ENCODE assay signal across 8 cellular contexts in the genomic region with DNA sequence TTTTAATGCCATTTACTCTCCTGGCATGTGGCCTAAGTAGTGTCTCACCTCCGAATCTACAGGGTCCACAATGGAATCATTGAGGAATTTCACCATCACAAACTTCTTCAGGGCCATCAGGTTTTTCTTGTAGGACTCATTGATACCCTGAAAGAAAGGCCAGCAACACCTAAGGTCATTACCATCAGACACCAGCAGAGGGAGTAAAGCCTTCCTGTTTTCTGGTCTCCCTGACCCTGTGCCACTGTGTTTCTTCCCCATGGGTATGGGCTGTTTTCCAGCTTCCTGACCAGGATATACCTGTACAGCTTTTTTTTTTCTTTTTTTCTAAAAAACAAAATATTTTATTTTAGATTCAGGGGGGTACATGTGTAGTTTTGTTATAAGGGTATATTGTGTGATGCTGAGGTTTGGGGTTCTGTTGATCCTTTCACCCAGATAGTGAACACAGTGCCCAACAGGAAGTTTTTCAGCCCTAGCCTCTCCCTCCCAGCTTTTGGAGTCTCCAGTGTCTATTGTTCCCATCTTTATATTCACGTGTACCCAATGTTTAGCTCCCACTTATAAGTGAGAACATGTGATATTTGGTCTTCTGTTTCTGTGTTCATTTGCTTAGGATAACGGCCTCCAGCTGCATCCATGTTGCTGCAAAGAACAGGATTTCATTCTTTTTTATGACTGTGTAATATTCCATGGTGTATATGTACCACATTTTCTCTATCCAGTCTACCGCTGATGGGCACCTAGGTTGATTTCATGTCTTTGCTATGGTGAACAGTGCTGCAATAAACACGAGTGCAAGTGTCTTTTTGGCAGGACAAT. TPM values are rescaled to one million over a fixed set of nuclear protein-coding genes. Genes with fewer than 3 reads are reported as not detected.
A peak's percentile ranks its signal among the peaks of the same experiment; 100 is the strongest.
DNase-seq lines count a peak whose midpoint lies in the region; ATAC-seq, FAIRE-seq and TF ChIP-seq lines count a peak whose summit lies in the region.

No MANE protein-coding gene starts in this region.

- no peaks in the 10 kb centered on the region for H3K27me3 ChIP-seq in upper lobe of left lung

- ATAC-seq in upper lobe of left lung (ENCODE audit: low FRiP score in 2 of 2) (peak; percentile 65 to 80), GM19328 (IDR thresholded peaks at IDR 0.05; ENCODE audit: unreplicated experiment) (no peak)

- TF ChIP-seq CTCF in AG10803 (conservative IDR thresholded peaks at IDR 0.05; ENCODE audit: low read length) (peak; percentile 86), WI38 (IDR thresholded peaks at IDR 0.05; ENCODE audit: low read depth, low read length) (peak; percentile 80), upper lobe of left lung (IDR thresholded peaks at IDR 0.05) (peak; percentile 57 to 80 (median 64))

- peaks cover 6 to 33% (median 19%) of the 10 kb centered on the region in 4 donors for H3K4me1 ChIP-seq in upper lobe of left lung

- FAIRE-seq in GM18507 (lab: Jason Lieb, UNC): peak; percentile 90

- TF ChIP-seq EP300 in upper lobe of left lung (IDR thresholded peaks at IDR 0.05): no peak

- H3K27ac ChIP-seq in upper lobe of left lung: peak overlapping the region in 1 of 4 donors; percentile 14

- H3K36me3 ChIP-seq in upper lobe of left lung: peaks cover 4 to 53% (median 23%) of the 10 kb centered on the region in 4 donors

- H3K4me3 ChIP-seq in AG10803 (ENCODE audit: low read length): no peak overlapping the region
- no peak overlapping the region for H3K4me3 ChIP-seq in WI38 (ENCODE audit: low read depth, low read length)
- no peak overlapping the region for H3K4me3 ChIP-seq in upper lobe of left lung

- 77 to 79% methylated on average over 5 of the region's 5 CpGs for WGBS in upper lobe of left lung, 2 donors

- peak; percentile 49 for DNase-seq in AG10803 (ENCODE audit: low read depth)
- DNase-seq in GM18507 (ENCODE audit: extremely low spot score, insufficient read length, low read depth): no peak
- peak; percentile 26 for DNase-seq in NCI-H2171 (lab: John Stamatoyannopoulos, UW)
- DNase-seq in effector CD4-positive, alpha-beta T cell: peak; percentile 36
- peak; percentile 58 for DNase-seq in mucosa of gallbladder (ENCODE audit: low spot score)
- DNase-seq in upper lobe of left lung: no peak

- H3K9me3 ChIP-seq in upper lobe of left lung: no peaks in the 10 kb centered on the region

- no peak for TF ChIP-seq POLR2A in upper lobe of left lung (IDR thresholded peaks at IDR 0.05)

RNA-seq across cellular contexts. Expression of a gene that starts 18.3 kb away (rescaled TPM):
- total RNA-seq in mucosa of gallbladder (75.9 TPM), upper lobe of left lung (100 to 1,000 TPM in 3 of 6 donors, 10 to 100 TPM in 3; 35.6 to 190 (median 95.3) TPM)

RNA-seq across cellular contexts. Expression of a gene that starts 38.2 kb away (rescaled TPM):
- total RNA-seq in mucosa of gallbladder: 313 TPM
- 100 to 1,000 TPM; 113 to 502 (median 245) TPM for total RNA-seq in upper lobe of left lung

Comparison
In these comparisons a context has a peak if more than half of its experiments do, and no peak if none do; other contexts are left out.
1. DNase-seq: peak in AG10803 (single experiment), NCI-H2171 (single experiment), effector CD4-positive, alpha-beta T cell (single experiment) and mucosa of gallbladder (single experiment); none in GM18507 (single experiment) and upper lobe of left lung (0 of 2).
2. Peak in every context shown above with its lines, with median percentiles within 50 percentile points of each other: CTCF ChIP-seq.